In the genomic region with DNA sequence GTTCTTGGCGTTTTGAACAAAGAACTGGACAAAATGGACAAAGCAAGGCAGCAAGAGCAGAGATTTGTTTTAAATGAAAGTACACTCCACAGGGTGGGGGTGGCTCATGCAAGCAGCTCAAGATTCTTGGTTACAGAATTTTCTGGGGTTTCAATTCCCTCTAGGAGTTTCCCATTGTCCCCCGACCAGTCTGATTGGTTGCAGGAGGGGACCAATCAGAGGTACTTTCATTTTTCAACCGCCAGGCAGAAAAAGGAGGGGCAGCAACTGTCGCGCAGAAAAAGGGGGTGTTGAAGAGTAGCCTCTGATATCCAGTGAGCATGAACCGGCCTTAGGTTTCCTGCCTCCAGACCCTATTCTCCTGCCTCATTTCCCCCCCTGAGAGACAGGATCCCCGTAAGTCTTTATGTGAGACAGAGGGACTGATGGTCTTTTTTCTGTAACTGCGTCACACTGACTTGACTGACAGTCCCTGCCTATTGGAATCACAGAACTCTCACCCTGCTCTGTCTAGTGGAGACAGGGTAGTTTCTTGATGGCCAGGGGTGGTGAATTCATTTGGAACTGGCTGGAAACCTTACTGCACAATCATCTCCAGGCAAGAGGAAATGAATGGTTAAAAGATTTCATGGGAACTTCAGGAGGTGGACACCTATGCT, we compare ENCODE assay signal across 11 cellular contexts. TPM values are rescaled to one million over a fixed set of nuclear protein-coding genes. Genes with fewer than 3 reads are reported as not detected.
DNase-seq lines count a peak whose midpoint lies in the region; ATAC-seq and TF ChIP-seq lines count a peak whose summit lies in the region.
"Had no signal": no experiment of that assay in that cellular context is flagged by ENCODE, and none has a peak within 500 bp of the region (broad histone marks: within the 10 kb centered on the region; RNA-seq: fewer than 3 reads in every experiment).

No MANE protein-coding gene starts in this region.

- peak in 1 of 2 donors; percentile 39 for TF ChIP-seq POLR2A in uterus (IDR thresholded peaks at IDR 0.05)

- peak; percentile 42 for ATAC-seq in Right ventricle myocardium inferior
- ATAC-seq in left lobe of liver: peak; percentile 71
- ATAC-seq in HG02870 (IDR thresholded peaks at IDR 0.05; ENCODE audit: unreplicated experiment): no peak
- ATAC-seq: Panc1 had no signal

- H3K4me3 ChIP-seq in astrocyte of the cerebellum (ENCODE audit: low read depth, low read length) (peak overlapping the region; percentile 33), uterus (peak overlapping the region; percentile 19 to 26)

- no peaks in the 10 kb centered on the region for H3K9me3 ChIP-seq in uterus

- H3K27ac ChIP-seq in uterus: peak overlapping the region in 1 of 2 donors; percentile 67

- DNase-seq in Right ventricle myocardium inferior (ENCODE audit: missing footprints) (peak; percentile 17), cardiac septum (ENCODE audit: low spot score) (no peak), astrocyte of the cerebellum (ENCODE audit: low read depth) (no peak), left lobe of liver (ENCODE audit: low spot score) (no peak), uterus (peak; percentile 27 to 32), amniotic stem cell (lab: John Stamatoyannopoulos, UW) (no peak)
- no peak for DNase-seq in activated CD4-positive, alpha-beta T cell treated with anti-CD3 and anti-CD28 coated beads, Interleukin-2, amount 50 U/mL, for 48 hours

- in situ Hi-C loops in astrocyte of the cerebellum (cut with HindIII; ENCODE audit: low sequenced_read_pairs): no loop called here

- H3K36me3 ChIP-seq in uterus: no peaks in the 10 kb centered on the region

- no peaks in the 10 kb centered on the region for H3K27me3 ChIP-seq in uterus

- intact Hi-C loops in Right ventricle myocardium inferior (cut with DNase I): no loop called here
- intact Hi-C loops in cardiac septum (cut with DNase I): no loop called here
- intact Hi-C loops in uterus (cut with DNase I; ENCODE audit: low total_unique reads): no loop called here

- no peak for TF ChIP-seq CTCF in astrocyte of the cerebellum (IDR thresholded peaks at IDR 0.05; ENCODE audit: low read depth, low read length, missing control alignments)
- TF ChIP-seq CTCF in uterus (IDR thresholded peaks at IDR 0.05): no peak

- no peaks in the 10 kb centered on the region for H3K4me1 ChIP-seq in uterus

RNA-seq across cellular contexts. Expression of a gene that starts 59.4 kb away (rescaled TPM):
- total RNA-seq in Right ventricle myocardium inferior (0.11 TPM), cardiac septum (not detected), left lobe of liver (not detected), uterus (under 1 TPM in 2 of 4 donors, not detected in 2; 0.14 to 0.34 TPM)
- total RNA-seq: Daoy, myocyte had no signal

Comparison
In these comparisons a context has a peak if more than half of its experiments do, and no peak if none do; other contexts are left out.
1. DNase-seq: peak in Right ventricle myocardium inferior (single experiment) and uterus (2 of 2); none in cardiac septum (single experiment), astrocyte of the cerebellum (single experiment), left lobe of liver (single experiment), amniotic stem cell (single experiment) and activated CD4-positive, alpha-beta T cell treated with anti-CD3 and anti-CD28 coated beads, Interleukin-2, amount 50 U/mL, for 48 hours (0 of 2).